In genomic region chr4:123301942-123302341, GRCh38 we compare ENCODE assay signal across 23 cellular contexts.
"Had no signal": no experiment of that assay in that cellular context is flagged by ENCODE, and none has a peak within 500 bp of the region (broad histone marks: within the 10 kb centered on the region; RNA-seq: fewer than 3 reads in every experiment).

No MANE protein-coding gene starts in this region.

- H3K27ac ChIP-seq: breast epithelium, esophagus squamous epithelium, gastroesophageal sphincter, heart left ventricle, prostate gland, testis had no signal

- H3K4me1 ChIP-seq: breast epithelium, gastroesophageal sphincter, prostate gland had no signal

- DNase-seq: activated CD4-positive, alpha-beta memory T cell treated with anti-CD3 and anti-CD28 coated beads, Interleukin-2, amount 10 ng/mL, durations not matched to agents 7 days and 5 days; activated CD4-positive, alpha-beta T cell treated with anti-CD3 and anti-CD28 coated beads, Interleukin-2, amount 10 ng/mL, durations not matched to agents 24 days and 14 days; activated effector memory CD4-positive, alpha-beta T cell treated with Interleukin-2 at 50 U/mL for 16 hours; activated naive CD4-positive, alpha-beta T cell treated with anti-CD3 and anti-CD28 coated beads for 36 hours; activated naive CD8-positive, alpha-beta T cell treated with anti-CD3 and anti-CD28 coated beads, Interleukin-2, amount 10 ng/mL, durations not matched to agents 7 days and 5 days; activated T-cell treated with anti-CD3 and anti-CD28 coated beads, Interleukin-2, amount 50 U/mL, for 72 hours; amniotic stem cell; effector memory CD4-positive, alpha-beta T cell; esophagus squamous epithelium; heart left ventricle; islet precursor cell; left cardiac atrium; stimulated activated CD4-positive, alpha-beta T cell treated with anti-CD3 and anti-CD28 coated beads, Interleukin-2, amount 100 ng/mL, for 48 hours; stimulated activated naive CD4-positive, alpha-beta T cell; T1000; testis had no signal

- FAIRE-seq: colon had no signal

- H3K9me3 ChIP-seq: breast epithelium, esophagus squamous epithelium, gastroesophageal sphincter, heart left ventricle, prostate gland, testis had no signal

- H3K27me3 ChIP-seq: breast epithelium, esophagus squamous epithelium, gastroesophageal sphincter, heart left ventricle, testis had no signal

- H3K4me3 Mint-ChIP-seq: activated CD4-positive, alpha-beta memory T cell treated with anti-CD3 and anti-CD28 coated beads, Interleukin-2, amount 10 ng/mL, durations not matched to agents 7 days and 5 days; activated CD4-positive, alpha-beta T cell treated with anti-CD3 and anti-CD28 coated beads, Interleukin-2, amount 10 ng/mL, durations not matched to agents 24 days and 14 days; activated naive CD4-positive, alpha-beta T cell treated with anti-CD3 and anti-CD28 coated beads for 36 hours; activated naive CD8-positive, alpha-beta T cell treated with anti-CD3 and anti-CD28 coated beads, Interleukin-2, amount 10 ng/mL, durations not matched to agents 7 days and 5 days; activated T-cell treated with anti-CD3 and anti-CD28 coated beads, Interleukin-2, amount 50 U/mL, for 72 hours; central memory CD8-positive, alpha-beta T cell; memory B cell; T-helper 1 cell treated with Interleukin-12 subunit alpha and Interleukin-12 subunit beta and Interleukin-4 antibody, amounts not matched to agents 30 μg/mL and 1 μg/mL, for 36 hours had no signal

- H3K36me3 ChIP-seq: breast epithelium, esophagus squamous epithelium, gastroesophageal sphincter, heart left ventricle, prostate gland had no signal

- H3K27me3 Mint-ChIP-seq: activated CD4-positive, alpha-beta memory T cell treated with anti-CD3 and anti-CD28 coated beads, Interleukin-2, amount 10 ng/mL, durations not matched to agents 7 days and 5 days; activated CD4-positive, alpha-beta T cell treated with anti-CD3 and anti-CD28 coated beads, Interleukin-2, amount 10 ng/mL, durations not matched to agents 24 days and 14 days; activated naive CD8-positive, alpha-beta T cell treated with anti-CD3 and anti-CD28 coated beads, Interleukin-2, amount 10 ng/mL, durations not matched to agents 7 days and 5 days; central memory CD8-positive, alpha-beta T cell; memory B cell had no signal

- H3K27ac Mint-ChIP-seq: activated CD4-positive, alpha-beta memory T cell treated with anti-CD3 and anti-CD28 coated beads, Interleukin-2, amount 10 ng/mL, durations not matched to agents 7 days and 5 days; activated CD4-positive, alpha-beta T cell treated with anti-CD3 and anti-CD28 coated beads, Interleukin-2, amount 10 ng/mL, durations not matched to agents 24 days and 14 days; activated naive CD4-positive, alpha-beta T cell treated with anti-CD3 and anti-CD28 coated beads for 36 hours; activated naive CD8-positive, alpha-beta T cell treated with anti-CD3 and anti-CD28 coated beads, Interleukin-2, amount 10 ng/mL, durations not matched to agents 7 days and 5 days; activated T-cell treated with anti-CD3 and anti-CD28 coated beads, Interleukin-2, amount 50 U/mL, for 72 hours; memory B cell; T-helper 1 cell treated with Interleukin-12 subunit alpha and Interleukin-12 subunit beta and Interleukin-4 antibody, amounts not matched to agents 30 μg/mL and 1 μg/mL, for 36 hours had no signal

- H3K9me3 Mint-ChIP-seq: activated CD4-positive, alpha-beta memory T cell treated with anti-CD3 and anti-CD28 coated beads, Interleukin-2, amount 10 ng/mL, durations not matched to agents 7 days and 5 days; activated CD4-positive, alpha-beta T cell treated with anti-CD3 and anti-CD28 coated beads, Interleukin-2, amount 10 ng/mL, durations not matched to agents 24 days and 14 days; activated naive CD8-positive, alpha-beta T cell treated with anti-CD3 and anti-CD28 coated beads, Interleukin-2, amount 10 ng/mL, durations not matched to agents 7 days and 5 days; central memory CD8-positive, alpha-beta T cell; memory B cell; T-helper 1 cell treated with Interleukin-12 subunit alpha and Interleukin-12 subunit beta and Interleukin-4 antibody, amounts not matched to agents 30 μg/mL and 1 μg/mL, for 36 hours had no signal

- H3K4me3 ChIP-seq: breast epithelium, esophagus squamous epithelium, gastroesophageal sphincter, heart left ventricle, prostate gland, testis had no signal

- ATAC-seq: activated T-cell treated with anti-CD3 and anti-CD28 coated beads, Interleukin-2, amount 50 U/mL, for 72 hours; gastroesophageal sphincter; heart left ventricle; left cardiac atrium had no signal
